Comparison of ENCODE assay signal across 8 cellular contexts in genomic region chr2:218405365-218406208, GRCh38. TPM values are rescaled to one million over a fixed set of nuclear protein-coding genes. Genes with fewer than 3 reads are reported as not detected.
A peak's percentile ranks its signal among the peaks of the same experiment; 100 is the strongest.
DNase-seq lines count a peak whose midpoint lies in the region; ATAC-seq and TF ChIP-seq lines count a peak whose summit lies in the region.

No MANE protein-coding gene starts in this region.

- peak overlapping the region; percentile 91 for H3K27ac ChIP-seq in muscle layer of colon (ENCODE audit: low read depth, low read length)

- peak; percentile 23 for ATAC-seq in GM21423 (IDR thresholded peaks at IDR 0.05; ENCODE audit: unreplicated experiment)

- peak overlapping the region; percentile 81 for H3K27ac Mint-ChIP-seq in chondrocyte (ENCODE audit: unreplicated experiment)

- DNase-seq in AG10803 (ENCODE audit: low read depth) = no peak
- DNase-seq in NB4 (ENCODE audit: low read depth) = peak; percentile 71
- DNase-seq in chondrocyte (ENCODE audit: low spot score) = no peak
- DNase-seq in NCI-H1092 treated with DMSO at 0.1 percent for 48 hours (lab: John Stamatoyannopoulos, UW) = no peak
- no peak for DNase-seq in D341Med (ENCODE audit: low spot score)
- no peak for DNase-seq in NCI-H748 treated with DMSO at 0.1 percent for 48 hours (lab: John Stamatoyannopoulos, UW)

- H3K4me1 ChIP-seq in muscle layer of colon (ENCODE audit: insufficient read depth, low read length) = peaks cover 35% of the 10 kb centered on the region

- H3K4me3 Mint-ChIP-seq in chondrocyte (ENCODE audit: unreplicated experiment) = peak overlapping the region; percentile 65

- H3K27me3 ChIP-seq in muscle layer of colon (ENCODE audit: control insufficient read depth in 1 of 2, insufficient read depth in 2 of 2, low read length in 2 of 2) = no peaks in the 10 kb centered on the region

- H3K9me3 ChIP-seq in muscle layer of colon (ENCODE audit: low read length) = no peaks in the 10 kb centered on the region

- no peaks in the 10 kb centered on the region for H3K27me3 Mint-ChIP-seq in chondrocyte (ENCODE audit: low read depth)

- TF ChIP-seq POLR2A in NB4 (IDR thresholded peaks at IDR 0.05; ENCODE audit: extremely low read depth, insufficient read length) = no peak

- H3K4me3 ChIP-seq in AG10803 (ENCODE audit: low read length) = peak overlapping the region; percentile 48
- H3K4me3 ChIP-seq in NB4 (ENCODE audit: low read depth, low read length) = peak overlapping the region; percentile 43
- H3K4me3 ChIP-seq in muscle layer of colon (ENCODE audit: low read depth in 1 of 2, low read length in 2 of 2) = peak overlapping the region; percentile 54 to 58

- H3K36me3 ChIP-seq in muscle layer of colon (ENCODE audit: insufficient read depth, low read length) = peaks cover 37% of the 10 kb centered on the region

- peaks cover 10% of the 10 kb centered on the region for H3K36me3 Mint-ChIP-seq in chondrocyte (ENCODE audit: low read depth)

- no peak for TF ChIP-seq CTCF in AG10803 (conservative IDR thresholded peaks at IDR 0.05; ENCODE audit: low read length)
- TF ChIP-seq CTCF in NB4 (IDR thresholded peaks at IDR 0.05; ENCODE audit: low read depth, low read length) = no peak
- TF ChIP-seq CTCF in chondrocyte (IDR thresholded peaks at IDR 0.05) = no peak

- peaks cover 35% of the 10 kb centered on the region for H3K4me1 Mint-ChIP-seq in chondrocyte (ENCODE audit: low read depth)

- peak overlapping the region; percentile 58 for H3K9ac ChIP-seq in muscle layer of colon (ENCODE audit: low read length)

- no peaks in the 10 kb centered on the region for H3K9me3 Mint-ChIP-seq in chondrocyte (ENCODE audit: low read depth)

RNA-seq across cellular contexts. Expression of gene CTDSP1, which starts 5.9 kb away (rescaled TPM):
- total RNA-seq in chondrocyte = 85.0 to 97.8 TPM (median 95.3 TPM) in 3 replicates

RNA-seq across cellular contexts. Expression of gene VIL1, which starts 13.3 kb away (rescaled TPM):
- not detected in 3 replicates for total RNA-seq in chondrocyte

RNA-seq across cellular contexts. Expression of gene SLC11A1, which starts 23.5 kb away (rescaled TPM):
- total RNA-seq in chondrocyte = 0.08 to 0.15 TPM (median 0.10 TPM) in 3 replicates

RNA-seq across cellular contexts. Expression of gene CATIP, which starts 48.9 kb away (rescaled TPM):
- total RNA-seq in chondrocyte = not detected in 3 replicates
